ENCODE assay signal across 8 cellular contexts in genomic region chr3:51384730-51385473, GRCh38. TPM values are rescaled to one million over a fixed set of nuclear protein-coding genes. Genes with fewer than 3 reads are reported as not detected.
DNase-seq lines count a peak whose midpoint lies in the region; ATAC-seq and TF ChIP-seq lines count a peak whose summit lies in the region.

Gene MANF (plus strand): TSS chr3:51385291. CDS start chr3:51385343, 52 bp downstream.

- peak within 1 kb of the TSS; percentile 96 for H3K9ac ChIP-seq in mammary epithelial cell (ENCODE audit: insufficient read depth, low read length)

- in situ Hi-C loops in mammary epithelial cell (cut with MboI; ENCODE audit: low sequenced_read_pairs in 2 of 2) = loop anchor here in 1 of 2 donors (10.0 kb wide), 1 partner anchor 770 kb away; the partner anchor contains the start of genes CISH and MAPKAPK3

- H3K4me2 ChIP-seq in mammary epithelial cell (ENCODE audit: insufficient read depth, low read depth, low read length) = peak within 1 kb of the TSS; percentile 88

- peaks cover 29% of the 10 kb centered on the region for H3K4me1 ChIP-seq in mammary epithelial cell (ENCODE audit: insufficient read depth, low read length)

- H3K36me3 ChIP-seq in WERI-Rb-1 (peaks cover 48% of the 10 kb centered on the region), mammary epithelial cell (ENCODE audit: insufficient read depth, low read length) (peaks cover 8% of the 10 kb centered on the region)

- peaks cover 62% of the 10 kb centered on the region for H3K79me2 ChIP-seq in mammary epithelial cell (ENCODE audit: insufficient read depth, low read length)

- BruUV-seq in mammary epithelial cell (replicated peaks; lab: Mats Ljungman, UMichigan) = no TSS peak

- POLR2A ChIA-PET in AG04449 (lab: Yijun Ruan, JAX) = interaction anchor here (1.0 to 1.8 kb wide), 11 partner anchors 9 to 783 kb away, joined by 3 to 9 read pairs (median 4); partner anchors contain the start of genes CISH and DCAF1

- peak; percentile 87 for DNase-seq in AG04449 (ENCODE audit: low read depth, low spot score)
- DNase-seq in NCI-H2227 (lab: John Stamatoyannopoulos, UW; ENCODE audit: unreplicated experiment) = peak; percentile 95
- DNase-seq in WERI-Rb-1 = peak; percentile 98
- DNase-seq in mammary epithelial cell = peak; percentile 98

- H3K9me3 ChIP-seq in WERI-Rb-1 (ENCODE audit: severe bottlenecking) = no peaks in the 10 kb centered on the region
- H3K9me3 ChIP-seq in mammary epithelial cell (replicated peaks; ENCODE audit: insufficient read depth, low read length) = no peaks in the 10 kb centered on the region
- H3K9me3 ChIP-seq in iPS-18c (ENCODE audit: control insufficient read depth, insufficient read depth, low read length) = no peaks in the 10 kb centered on the region

- H4K20me1 ChIP-seq in mammary epithelial cell (ENCODE audit: insufficient read depth, low read length) = no peaks in the 10 kb centered on the region

- H3K4me3 ChIP-seq in AG04449 (ENCODE audit: low read depth, low read length) = peak within 1 kb of the TSS; percentile 96
- peak within 1 kb of the TSS; percentile 79 for H3K4me3 ChIP-seq in WERI-Rb-1 (ENCODE audit: low read depth, low read length)
- peak within 1 kb of the TSS; percentile 76 to 95 (median 95) for H3K4me3 ChIP-seq in mammary epithelial cell (replicated peaks in 1 of 3; ENCODE audit: insufficient read depth in 1 of 3, low read depth in 2 of 3, low read length in 3 of 3)
- peak within 1 kb of the TSS; percentile 96 for H3K4me3 ChIP-seq in iPS-18c (ENCODE audit: insufficient read depth, low read depth, low read length)
- peak within 1 kb of the TSS; percentile 63 to 93 (median 87) for H3K4me3 ChIP-seq in skin epidermis

- CTCF ChIA-PET in AG04449 (lab: Yijun Ruan, JAX) (interaction anchor here (0.7 to 4.8 kb wide), 9 partner anchors 12 to 770 kb away, joined by 3 to 38 read pairs (median 3); partner anchors contain the start of gene MAPKAPK3), mammary epithelial cell (lab: Charles Lee; ENCODE audit: low non-redundant PET) (interaction anchor here (0.6 to 1.1 kb wide), 2 partner anchors 413 to 794 kb away, joined by 3 read pairs; no protein-coding TSS in a partner anchor)

- under 1% methylated on average over 25 of the region's 65 CpGs for WGBS in mammary epithelial cell (ENCODE audit: low coverage, missing lambda C conversion rate)

- peak within 1 kb of the TSS; percentile 97 for H2AFZ ChIP-seq in mammary epithelial cell (ENCODE audit: low read depth, low read length)

- H3K27ac ChIP-seq in WERI-Rb-1 (peak within 1 kb of the TSS; percentile 99), mammary epithelial cell (ENCODE audit: insufficient read depth, low read depth, low read length) (peak within 1 kb of the TSS; percentile 91), skin epidermis (peak within 1 kb of the TSS; percentile 73 to 98 (median 93))

- peak; percentile 87 for ATAC-seq in GM18873 (IDR thresholded peaks at IDR 0.05; ENCODE audit: low FRiP score, unreplicated experiment)
- peak; percentile 94 for ATAC-seq in HG03139 (IDR thresholded peaks at IDR 0.05; ENCODE audit: unreplicated experiment)

- dilution Hi-C loops in mammary epithelial cell (cut with HindIII; ENCODE audit: low sequenced_read_pairs) = no loop called here

- no peak for TF ChIP-seq CTCF in AG04449 (IDR thresholded peaks at IDR 0.05; ENCODE audit: insufficient read depth, low read length, missing control alignments)
- TF ChIP-seq CTCF in WERI-Rb-1 (IDR thresholded peaks at IDR 0.05; ENCODE audit: low read depth, low read length) = no peak
- no peak for TF ChIP-seq CTCF in mammary epithelial cell (conservative IDR thresholded peaks at IDR 0.05 in 1 of 2, IDR thresholded peaks at IDR 0.05 in 1 of 2; ENCODE audit: extremely low read depth in 1 of 2, insufficient read depth in 1 of 2, low read depth in 1 of 2, low read length in 2 of 2)

- H3K27me3 ChIP-seq in WERI-Rb-1 (ENCODE audit: insufficient read depth, low read depth, severe bottlenecking) (no peaks in the 10 kb centered on the region), mammary epithelial cell (ENCODE audit: insufficient read depth, low read length) (no peaks in the 10 kb centered on the region)

- intact Hi-C loops in mammary epithelial cell (cut with micrococcal nuclease) = loop anchor here (2.0 to 5.0 kb wide), 4 partner anchors 44 to 818 kb away; partner anchors contain the start of genes C3orf18 and HEMK1

RNA-seq across cellular contexts. Expression of gene MANF, which starts in this region (rescaled TPM):
- 100 to 1,000 TPM in 1 of 2 donors, 10 to 100 TPM in 1; 38.0 to 185 TPM for total RNA-seq in mammary epithelial cell
- 132 TPM for polyA plus RNA-seq in mammary epithelial cell
- 109 TPM for polyA minus RNA-seq in mammary epithelial cell

Comparison
In these comparisons a context has a peak if more than half of its experiments do, and no peak if none do; other contexts are left out.
1. Peak in every context shown above with its lines: DNase-seq, ATAC-seq, H3K4me3 ChIP-seq and H3K27ac ChIP-seq.